Comparison of ENCODE assay signal across 8 cellular contexts in the genomic region with DNA sequence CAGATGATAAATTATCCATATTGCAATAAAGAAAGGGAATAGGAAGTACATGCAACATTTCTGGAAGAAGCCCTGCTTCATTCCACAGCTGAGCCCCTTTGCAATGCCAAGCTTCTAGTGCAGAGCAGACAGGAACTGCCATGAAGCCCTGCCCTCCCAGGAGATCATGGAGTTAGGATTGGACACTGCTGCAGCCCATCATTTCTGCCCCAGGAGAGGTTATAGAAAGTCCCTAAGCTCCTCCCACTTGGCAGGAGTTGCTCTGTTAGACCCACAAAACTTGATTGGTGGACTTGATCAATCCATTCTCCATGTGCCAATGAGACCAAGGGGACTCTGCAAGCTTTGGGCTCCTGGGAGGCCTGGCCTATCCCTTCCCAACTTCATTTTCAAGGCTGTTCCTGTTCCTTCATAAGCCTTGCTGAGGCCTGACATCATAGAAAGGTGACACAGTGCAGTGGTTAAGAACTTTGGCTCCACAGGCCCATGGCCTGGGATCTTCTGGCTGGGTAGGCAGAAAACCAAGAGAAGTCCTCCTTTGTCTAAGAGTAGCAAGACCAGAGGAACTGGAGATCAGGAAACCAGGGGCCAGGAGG. TPM values are rescaled to one million over a fixed set of nuclear protein-coding genes. Genes with fewer than 3 reads are reported as not detected.
A peak's percentile ranks its signal among the peaks of the same experiment; 100 is the strongest.
DNase-seq lines count a peak whose midpoint lies in the region; ATAC-seq, FAIRE-seq and TF ChIP-seq lines count a peak whose summit lies in the region.

No MANE protein-coding gene starts in this region.

- H3K9ac ChIP-seq in endothelial cell of umbilical vein (replicated peaks; ENCODE audit: extremely low read depth, insufficient read depth, low read length) = no peak overlapping the region

- peaks cover 27% of the 10 kb centered on the region for H3K4me1 ChIP-seq in endothelial cell of umbilical vein (ENCODE audit: control insufficient read depth, extremely low read depth, insufficient read depth, low read length)

- H3K27ac Mint-ChIP-seq in CD4-positive, alpha-beta T cell = peak overlapping the region; percentile 96

- no peaks in the 10 kb centered on the region for H3K36me3 ChIP-seq in endothelial cell of umbilical vein (ENCODE audit: control insufficient read depth in 2 of 2, extremely low read depth in 1 of 2, insufficient read depth in 2 of 2, low read length in 2 of 2)

- peaks cover 21% of the 10 kb centered on the region for H3K79me2 ChIP-seq in endothelial cell of umbilical vein (ENCODE audit: control insufficient read depth, insufficient read depth, low read length)

- peaks cover 36% of the 10 kb centered on the region for H3K36me3 Mint-ChIP-seq in CD4-positive, alpha-beta T cell (ENCODE audit: low read depth)

- ATAC-seq in CD4-positive, alpha-beta T cell (ENCODE audit: poor library complexity) = no peak
- no peak for ATAC-seq in GM18873 (IDR thresholded peaks at IDR 0.05; ENCODE audit: low FRiP score, unreplicated experiment)

- H3K9me3 ChIP-seq in CD4-positive, alpha-beta T cell (ENCODE audit: control insufficient read depth, low read length) = no peaks in the 10 kb centered on the region
- H3K9me3 ChIP-seq in endothelial cell of umbilical vein (replicated peaks; ENCODE audit: control insufficient read depth, insufficient read depth, low read length) = no peaks in the 10 kb centered on the region

- POLR2A ChIA-PET in CD4-positive, alpha-beta T cell (lab: Charles Lee) = interaction anchor here (1.4 to 13.4 kb wide), 7 partner anchors 12 to 39 kb away, joined by 3 to 457 read pairs (median 11); no protein-coding TSS in a partner anchor
- POLR2A ChIA-PET in endothelial cell of umbilical vein (lab: Charles Lee) = interaction anchor here (1.1 kb wide), 1 partner anchor 41 kb away, joined by 3 read pairs; no protein-coding TSS in a partner anchor

- no peaks in the 10 kb centered on the region for H4K20me1 ChIP-seq in endothelial cell of umbilical vein (replicated peaks; ENCODE audit: control insufficient read depth, extremely low read depth, insufficient read depth, low read length)

- H3K4me3 ChIP-seq in endothelial cell of umbilical vein (replicated peaks in 1 of 3; ENCODE audit: insufficient read depth in 1 of 3, low read depth in 1 of 3, low read length in 3 of 3) = no peak overlapping the region

- FAIRE-seq in endothelial cell of umbilical vein (lab: Jason Lieb, UNC) = no peak

- no peaks in the 10 kb centered on the region for H3K27me3 ChIP-seq in CD4-positive, alpha-beta T cell (ENCODE audit: control insufficient read depth, insufficient read depth, low read length)
- H3K27me3 ChIP-seq in endothelial cell of umbilical vein (ENCODE audit: control insufficient read depth in 2 of 2, insufficient read depth in 2 of 2, low read length in 2 of 2) = no peaks in the 10 kb centered on the region

- no TSS peak for BruUV-seq in endothelial cell of umbilical vein (replicated peaks; lab: Mats Ljungman, UMichigan)

- H3K4me3 Mint-ChIP-seq in CD4-positive, alpha-beta T cell = peak overlapping the region; percentile 96

- CTCF ChIA-PET in CD4-positive, alpha-beta T cell (lab: Charles Lee) = interaction anchor here (4.4 to 6.8 kb wide), 3 partner anchors 15 to 40 kb away, joined by 20 to 47 read pairs (median 43); no protein-coding TSS in a partner anchor
- CTCF ChIA-PET in endothelial cell of umbilical vein (lab: Charles Lee) = interaction anchor here (0.9 to 3.8 kb wide), 6 partner anchors 16 to 152 kb away, joined by 3 to 38 read pairs (median 5); no protein-coding TSS in a partner anchor

- no peaks in the 10 kb centered on the region for H3K9me1 ChIP-seq in endothelial cell of umbilical vein (replicated peaks; ENCODE audit: control insufficient read depth, extremely low read depth, insufficient read depth, low read length)

- H3K4me2 ChIP-seq in endothelial cell of umbilical vein (ENCODE audit: insufficient read depth, low read length) = no peak overlapping the region

- H2AFZ ChIP-seq in endothelial cell of umbilical vein (ENCODE audit: low read depth, low read length) = no peak overlapping the region

- TF ChIP-seq POLR2A in Raji (IDR thresholded peaks at IDR 0.05; ENCODE audit: insufficient read depth, low read depth, low read length) (peak; percentile 14; the same call in 1 of the 2 replicates), endothelial cell of umbilical vein (IDR thresholded peaks at IDR 0.05; ENCODE audit: low read depth, low read length) (no peak)

- no peaks in the 10 kb centered on the region for H3K27me3 Mint-ChIP-seq in CD4-positive, alpha-beta T cell

- no peak for DNase-seq in CD4-positive, alpha-beta T cell
- DNase-seq in GM19240 (ENCODE audit: insufficient read length, low spot score) (peak; percentile 41), endothelial cell of umbilical vein (ENCODE audit: low read depth, low spot score) (peak; percentile 32), HK-2 (ENCODE audit: unreplicated experiment) (no peak), ureter (ENCODE audit: low spot score) (no peak)
- DNase-seq in activated effector memory CD4-positive, alpha-beta T cell treated with anti-CD3 and anti-CD28 coated beads, Interleukin-2, amount 50 U/mL, for 16 hours = no peak

- TF ChIP-seq CTCF in CD4-positive, alpha-beta T cell (IDR thresholded peaks at IDR 0.05) = no peak
- no peak for TF ChIP-seq CTCF in endothelial cell of umbilical vein (IDR thresholded peaks at IDR 0.05; ENCODE audit: extremely low read depth in 1 of 2, insufficient read depth in 1 of 2, low read depth in 1 of 2, low read length in 2 of 2)

- intact Hi-C loops in CD4-positive, alpha-beta T cell (cut with DNase I, micrococcal nuclease) = no loop called here
- intact Hi-C loops in endothelial cell of umbilical vein (cut with micrococcal nuclease) = no loop called here

- H3K9me3 Mint-ChIP-seq in CD4-positive, alpha-beta T cell = no peaks in the 10 kb centered on the region

- dilution Hi-C loops in endothelial cell of umbilical vein (cut with MboI; ENCODE audit: extremely low pct_ligation_motif_present, low sequenced_read_pairs) = no loop called here

- H3K4me1 Mint-ChIP-seq in CD4-positive, alpha-beta T cell (ENCODE audit: low read depth) = peaks cover 94% of the 10 kb centered on the region

- peak overlapping the region; percentile 97 for H3K27ac ChIP-seq in CD4-positive, alpha-beta T cell (ENCODE audit: low read depth, low read length)
- H3K27ac ChIP-seq in endothelial cell of umbilical vein (ENCODE audit: insufficient read depth, low read depth, low read length) = no peak overlapping the region

TF ChIP-seq in endothelial cell of umbilical vein, 7 proteins besides CTCF, POLR2A, EP300 and RAD21:
- TF ChIP-seq, protein P1, sequence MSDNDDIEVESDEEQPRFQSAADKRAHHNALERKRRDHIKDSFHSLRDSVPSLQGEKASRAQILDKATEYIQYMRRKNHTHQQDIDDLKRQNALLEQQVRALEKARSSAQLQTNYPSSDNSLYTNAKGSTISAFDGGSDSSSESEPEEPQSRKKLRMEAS (IDR thresholded peaks at IDR 0.05; ENCODE audit: insufficient read depth, insufficient read length) = no peak
- no peak for TF ChIP-seq MYC (IDR thresholded peaks at IDR 0.05; ENCODE audit: low read depth, low read length)
- no peak for TF ChIP-seq JUN (IDR thresholded peaks at IDR 0.05; ENCODE audit: borderline replicate concordance, insufficient read depth, insufficient read length, low read depth)
- no peak for TF ChIP-seq POLR2AphosphoS5 (IDR thresholded peaks at IDR 0.05; ENCODE audit: insufficient read depth, low read depth, low read length)
- TF ChIP-seq EZH2 (IDR thresholded peaks at IDR 0.05; ENCODE audit: borderline replicate concordance, low read depth, low read length, severe bottlenecking) = no peak
- TF ChIP-seq FOS (IDR thresholded peaks at IDR 0.05; ENCODE audit: borderline replicate concordance, insufficient read depth, low read length) = no peak
- no peak for TF ChIP-seq GATA2 (IDR thresholded peaks at IDR 0.05; ENCODE audit: insufficient read depth, insufficient read length, low read depth, low read length)

RNA-seq across cellular contexts. Expression of a gene that starts 1.3 kb away (rescaled TPM):
- total RNA-seq in CD4-positive, alpha-beta T cell = 100 to 1,000 TPM; 625 to 642 TPM
- total RNA-seq in endothelial cell of umbilical vein (73.0 and 95.2 TPM in 2 replicates), ureter (34.2 TPM)
- polyA plus RNA-seq in endothelial cell of umbilical vein = 83.4 and 98.9 TPM in 2 replicates
- 72.2 and 80.1 TPM in 2 replicates for polyA plus RNA-seq in endothelial cell of umbilical vein (2011; cell fraction: cytosol; rRNA removed)
- 31.8 and 35.0 TPM in 2 replicates for polyA plus RNA-seq in endothelial cell of umbilical vein (2011; cell fraction: nucleus; rRNA removed)
- polyA plus RNA-seq in endothelial cell of umbilical vein (2012) = 72.6 and 111 TPM in 2 replicates
- polyA minus RNA-seq in endothelial cell of umbilical vein = 112 and 124 TPM in 2 replicates
- polyA minus RNA-seq in endothelial cell of umbilical vein (2011; cell fraction: cytosol; rRNA and poly(A)+ RNA removed) = not detected
- polyA minus RNA-seq in endothelial cell of umbilical vein (2011; cell fraction: nucleus; rRNA and poly(A)+ RNA removed) = 12.2 and 16.6 TPM in 2 replicates

RNA-seq across cellular contexts. Expression of a gene that starts 35.5 kb away (rescaled TPM):
- 1 to 10 TPM; 2.5 to 2.7 TPM for total RNA-seq in CD4-positive, alpha-beta T cell
- 0.29 TPM in 1 of 2 replicates, not detected in the other for total RNA-seq in endothelial cell of umbilical vein
- polyA plus RNA-seq in endothelial cell of umbilical vein = 0.13 and 0.36 TPM in 2 replicates
- 0.03 and 0.04 TPM in 2 replicates for polyA plus RNA-seq in endothelial cell of umbilical vein (2011; cell fraction: cytosol; rRNA removed)
- 0.41 and 0.69 TPM in 2 replicates for polyA plus RNA-seq in endothelial cell of umbilical vein (2011; cell fraction: nucleus; rRNA removed)
- 0.16 TPM in 1 of 2 replicates, not detected in the other for polyA plus RNA-seq in endothelial cell of umbilical vein (2012)
- polyA minus RNA-seq in endothelial cell of umbilical vein = 0.19 and 0.51 TPM in 2 replicates
- not detected for polyA minus RNA-seq in endothelial cell of umbilical vein (2011; cell fraction: cytosol; rRNA and poly(A)+ RNA removed)
- polyA minus RNA-seq in endothelial cell of umbilical vein (2011; cell fraction: nucleus; rRNA and poly(A)+ RNA removed) = not detected in 2 replicates
- not detected for total RNA-seq in ureter

Comparison
In these comparisons a context has a peak if more than half of its experiments do, and no peak if none do; other contexts are left out.
1. DNase-seq: peak in GM19240 (single experiment) and endothelial cell of umbilical vein (single experiment); none in CD4-positive, alpha-beta T cell (0 of 10), HK-2 (single experiment), activated effector memory CD4-positive, alpha-beta T cell treated with anti-CD3 and anti-CD28 coated beads, Interleukin-2, amount 50 U/mL, for 16 hours (single experiment) and ureter (single experiment).